9 cellular contexts compared by ENCODE assay signal in genomic region chr12:12713932-12714275, GRCh38. TPM values are rescaled to one million over a fixed set of nuclear protein-coding genes. Genes with fewer than 3 reads are reported as not detected.
DNase-seq lines count a peak whose midpoint lies in the region; ATAC-seq and TF ChIP-seq lines count a peak whose summit lies in the region.
"Had no signal": no experiment of that assay in that cellular context is flagged by ENCODE, and none has a peak within 500 bp of the region (broad histone marks: within the 10 kb centered on the region; RNA-seq: fewer than 3 reads in every experiment).

No MANE protein-coding gene starts in this region.

- H3K79me2 ChIP-seq in ACC112 (ENCODE audit: control insufficient read depth, insufficient read depth, low read length, unreplicated experiment): peaks cover 17% of the 10 kb centered on the region

- H3K36me3 ChIP-seq in ACC112 (ENCODE audit: insufficient read depth, low read length) (peaks cover 6% of the 10 kb centered on the region; the same call in 1 of the 2 replicates), HUES6 (ENCODE audit: control insufficient read depth, insufficient read depth, low read length) (peaks cover 1% of the 10 kb centered on the region; the same call in 1 of the 2 replicates)

- H3K27ac ChIP-seq in ACC112 (ENCODE audit: low read depth, low read length): no peak overlapping the region
- H3K27ac ChIP-seq in HUES6 (ENCODE audit: low read depth, low read length): no peak overlapping the region

- H3K4me1 ChIP-seq in ACC112 (ENCODE audit: control insufficient read depth, insufficient read depth, low read length, unreplicated experiment): peaks cover 22% of the 10 kb centered on the region
- peaks cover 33% of the 10 kb centered on the region for H3K4me1 ChIP-seq in HUES6 (ENCODE audit: control insufficient read depth, insufficient read depth, low read length)

- H3K9ac ChIP-seq in HUES6 (ENCODE audit: low read length): no peak overlapping the region

- H3K27me3 ChIP-seq in ACC112 (ENCODE audit: insufficient read depth, low read length) (no peaks in the 10 kb centered on the region), HUES6 (ENCODE audit: control insufficient read depth, insufficient read depth, low read length) (peaks cover 8% of the 10 kb centered on the region; the same call in 1 of the 2 replicates)

- no peak for TF ChIP-seq CTCF in nephron progenitor cell (IDR thresholded peaks at IDR 0.05)
- TF ChIP-seq CTCF in omental fat pad (IDR thresholded peaks at IDR 0.05): no peak

- peak overlapping the region; percentile 89 for H3K4me3 Mint-ChIP-seq in central memory CD8-positive, alpha-beta T cell
- peak overlapping the region; percentile 77 for H3K4me3 Mint-ChIP-seq in nephron progenitor cell

- H2AFZ ChIP-seq in ACC112 (ENCODE audit: low read length, unreplicated experiment): peak overlapping the region; percentile 89

- H3K4me3 ChIP-seq in ACC112 (ENCODE audit: low read depth, low read length) (peak overlapping the region; percentile 95), HUES6 (ENCODE audit: low read depth, low read length) (peak overlapping the region; percentile 51; the same call in 1 of the 2 replicates)

- ATAC-seq in central memory CD8-positive, alpha-beta T cell (replicated peaks; ENCODE audit: extremely low read depth, poor library complexity, severe bottlenecking): no peak
- ATAC-seq in GM19324 (IDR thresholded peaks at IDR 0.05; ENCODE audit: low FRiP score, unreplicated experiment) (no peak), omental fat pad (ENCODE audit: low FRiP score) (no peak)

- peaks cover 43% of the 10 kb centered on the region for H3K36me3 Mint-ChIP-seq in central memory CD8-positive, alpha-beta T cell (ENCODE audit: insufficient read depth)
- H3K36me3 Mint-ChIP-seq in nephron progenitor cell (ENCODE audit: low read depth): peaks cover 2% of the 10 kb centered on the region

- no peaks in the 10 kb centered on the region for H3K9me3 ChIP-seq in HUES6 (ENCODE audit: control insufficient read depth, insufficient read depth, low read depth, low read length)

- DNase-seq in central memory CD8-positive, alpha-beta T cell (ENCODE audit: low spot score in 2 of 2): no peak
- DNase-seq in nephron progenitor cell (no peak), NCI-H2107 (lab: John Stamatoyannopoulos, UW) (no peak), NCI-H1105 treated with DMSO at 0.1 percent for 48 hours (lab: John Stamatoyannopoulos, UW) (no peak), omental fat pad (ENCODE audit: low spot score) (no peak)

- H3K27ac Mint-ChIP-seq in central memory CD8-positive, alpha-beta T cell (ENCODE audit: low read depth): peak overlapping the region; percentile 95
- H3K27ac Mint-ChIP-seq in nephron progenitor cell: no peak overlapping the region

- H3K9me3 Mint-ChIP-seq in central memory CD8-positive, alpha-beta T cell: no peaks in the 10 kb centered on the region
- H3K9me3 Mint-ChIP-seq in nephron progenitor cell: no peaks in the 10 kb centered on the region

- H3K27me3 Mint-ChIP-seq in central memory CD8-positive, alpha-beta T cell: no peaks in the 10 kb centered on the region
- H3K27me3 Mint-ChIP-seq in nephron progenitor cell (ENCODE audit: low read depth, poor library complexity): peaks cover 17% of the 10 kb centered on the region

- H3K4me1 Mint-ChIP-seq in central memory CD8-positive, alpha-beta T cell: peaks cover 50% of the 10 kb centered on the region
- H3K4me1 Mint-ChIP-seq in nephron progenitor cell: peaks cover 42% of the 10 kb centered on the region

RNA-seq across cellular contexts. Expression of gene CDKN1B, which starts 3.3 kb away (rescaled TPM):
- total RNA-seq in omental fat pad: 10 to 100 TPM; 18.4 to 86.2 (median 26.5) TPM

RNA-seq across cellular contexts. Expression of gene GPR19, which starts 17.9 kb away (rescaled TPM):
- total RNA-seq in omental fat pad: 1 to 10 TPM in 2 of 4 donors, under 1 TPM in 1, not detected in 1; 0.38 to 1.3 (median 1.2) TPM
- total RNA-seq: subcutaneous adipose tissue had no signal
